ENCODE assay signal across 15 cellular contexts in the genomic region with DNA sequence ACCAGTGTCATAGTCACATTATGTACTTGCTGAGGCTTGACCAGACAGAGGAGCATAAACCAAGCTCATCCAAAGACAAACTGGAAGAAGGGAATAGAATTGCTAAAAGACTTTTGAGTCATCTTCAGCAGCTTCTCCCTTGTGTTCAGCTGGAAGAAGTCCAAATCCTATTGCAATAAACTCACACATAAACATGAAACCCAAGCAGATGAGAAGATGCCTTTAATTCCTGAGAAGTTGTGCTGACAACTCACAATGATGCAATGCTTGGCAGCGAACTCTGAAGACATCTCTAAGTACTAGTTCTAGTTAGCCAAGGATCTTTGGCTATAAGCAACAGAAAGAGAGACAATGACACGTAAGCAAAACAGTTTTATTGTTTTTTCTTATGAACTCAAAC.
DNase-seq lines count a peak whose midpoint lies in the region; ATAC-seq and TF ChIP-seq lines count a peak whose summit lies in the region.
"Had no signal": no experiment of that assay in that cellular context is flagged by ENCODE, and none has a peak within 500 bp of the region (broad histone marks: within the 10 kb centered on the region; RNA-seq: fewer than 3 reads in every experiment).

No MANE protein-coding gene starts in this region.

- H3K36me3 ChIP-seq in CD8-positive, alpha-beta T cell (ENCODE audit: insufficient read depth, low read length) = no peaks in the 10 kb centered on the region

- POLR2A ChIA-PET in CD8-positive, alpha-beta T cell (lab: Charles Lee) = no interaction called here

- H3K4me1 Mint-ChIP-seq in osteocyte (ENCODE audit: unreplicated experiment) = no peaks in the 10 kb centered on the region
- no peaks in the 10 kb centered on the region for H3K4me1 Mint-ChIP-seq in CD8-positive, alpha-beta T cell (ENCODE audit: low read depth)
- H3K4me1 Mint-ChIP-seq: brain; CD4-positive, CD25-positive, alpha-beta regulatory T cell; endodermal cell had no signal

- no peak overlapping the region for H3K4me3 ChIP-seq in CD8-positive, alpha-beta T cell (ENCODE audit: low read depth, low read length)

- ATAC-seq in omental fat pad (ENCODE audit: low FRiP score) = peak; percentile 54
- no peak for ATAC-seq in CD8-positive, alpha-beta T cell
- ATAC-seq: right cardiac atrium had no signal

- no peaks in the 10 kb centered on the region for H3K4me1 ChIP-seq in CD8-positive, alpha-beta T cell (ENCODE audit: insufficient read depth, low read length)

- H3K4me3 Mint-ChIP-seq in osteocyte (ENCODE audit: unreplicated experiment) = no peak overlapping the region
- no peak overlapping the region for H3K4me3 Mint-ChIP-seq in CD8-positive, alpha-beta T cell
- H3K4me3 Mint-ChIP-seq: activated T-helper 1 cell treated with anti-CD3 and anti-CD28 coated beads, Interleukin-12 subunit alpha, Interleukin-12 subunit beta, Interleukin-2, Interleukin-4 antibody, amounts not matched to agents 30 ng/mL and 10 ng/mL and 1 ng/mL, durations not matched to agents 14 hours and 24 hours and 36 hours; brain; CD4-positive, CD25-positive, alpha-beta regulatory T cell; endodermal cell; stimulated activated naive CD8-positive, alpha-beta T cell treated with anti-CD3 and anti-CD28 coated beads, Interleukin-15, Interleukin-2, amounts not matched to agents 100 ng/mL and 50 ng/mL, for 24 hours had no signal

- no peaks in the 10 kb centered on the region for H3K36me3 Mint-ChIP-seq in osteocyte (ENCODE audit: unreplicated experiment)
- no peaks in the 10 kb centered on the region for H3K36me3 Mint-ChIP-seq in CD8-positive, alpha-beta T cell
- H3K36me3 Mint-ChIP-seq: brain; CD4-positive, CD25-positive, alpha-beta regulatory T cell had no signal

- H3K27ac ChIP-seq in CD8-positive, alpha-beta T cell (ENCODE audit: low read depth, low read length) = no peak overlapping the region

- H3K27me3 Mint-ChIP-seq in osteocyte (ENCODE audit: unreplicated experiment) = no peaks in the 10 kb centered on the region
- no peaks in the 10 kb centered on the region for H3K27me3 Mint-ChIP-seq in CD8-positive, alpha-beta T cell (ENCODE audit: low read depth)
- H3K27me3 Mint-ChIP-seq: CD4-positive, CD25-positive, alpha-beta regulatory T cell; stimulated activated naive CD8-positive, alpha-beta T cell treated with anti-CD3 and anti-CD28 coated beads, Interleukin-15, Interleukin-2, amounts not matched to agents 100 ng/mL and 50 ng/mL, for 24 hours had no signal

- CTCF ChIA-PET in CD8-positive, alpha-beta T cell (lab: Charles Lee) = no interaction called here

- no peak overlapping the region for H3K27ac Mint-ChIP-seq in osteocyte (ENCODE audit: unreplicated experiment)
- H3K27ac Mint-ChIP-seq in CD8-positive, alpha-beta T cell = no peak overlapping the region
- H3K27ac Mint-ChIP-seq: activated T-helper 1 cell treated with anti-CD3 and anti-CD28 coated beads, Interleukin-12 subunit alpha, Interleukin-12 subunit beta, Interleukin-2, Interleukin-4 antibody, amounts not matched to agents 30 ng/mL and 10 ng/mL and 1 ng/mL, durations not matched to agents 14 hours and 24 hours and 36 hours; brain; CD4-positive, CD25-positive, alpha-beta regulatory T cell; endodermal cell; stimulated activated naive CD8-positive, alpha-beta T cell treated with anti-CD3 and anti-CD28 coated beads, Interleukin-15, Interleukin-2, amounts not matched to agents 100 ng/mL and 50 ng/mL, for 24 hours had no signal

- intact Hi-C loops in CD8-positive, alpha-beta T cell (cut with DNase I, micrococcal nuclease) = no loop called here

- no peaks in the 10 kb centered on the region for H3K9me3 ChIP-seq in CD8-positive, alpha-beta T cell (ENCODE audit: low read length)

- DNase-seq in AG20443 (ENCODE audit: low spot score) (peak; percentile 40), NCI-H460 (ENCODE audit: extremely low read depth, low read depth) (peak; percentile 75), fibroblast of gingiva (ENCODE audit: low read depth) (peak; percentile 94), omental fat pad (ENCODE audit: low spot score) (peak; percentile 26), osteocyte (ENCODE audit: extremely low spot score, unreplicated experiment) (no peak), NCI-H82 (lab: John Stamatoyannopoulos, UW) (no peak), iPS-NIHi7 (ENCODE audit: extremely low spot score) (no peak)
- no peak for DNase-seq in CD8-positive, alpha-beta T cell
- DNase-seq: activated CD4-positive, alpha-beta T cell treated with anti-CD3 and anti-CD28 coated beads for 48 hours; CD4-positive, CD25-positive, alpha-beta regulatory T cell; endodermal cell had no signal

- H3K9me3 Mint-ChIP-seq in osteocyte (ENCODE audit: unreplicated experiment) = no peaks in the 10 kb centered on the region
- H3K9me3 Mint-ChIP-seq in CD8-positive, alpha-beta T cell = peaks cover 20% of the 10 kb centered on the region
- H3K9me3 Mint-ChIP-seq: activated T-helper 1 cell treated with anti-CD3 and anti-CD28 coated beads, Interleukin-12 subunit alpha, Interleukin-12 subunit beta, Interleukin-2, Interleukin-4 antibody, amounts not matched to agents 30 ng/mL and 10 ng/mL and 1 ng/mL, durations not matched to agents 14 hours and 24 hours and 36 hours; endodermal cell had no signal

- H3K27me3 ChIP-seq in CD8-positive, alpha-beta T cell (ENCODE audit: insufficient read depth, low read length) = no peaks in the 10 kb centered on the region

- TF ChIP-seq CTCF in omental fat pad (IDR thresholded peaks at IDR 0.05) (no peak), osteocyte (IDR thresholded peaks at IDR 0.05) (no peak)
- TF ChIP-seq CTCF in CD8-positive, alpha-beta T cell (IDR thresholded peaks at IDR 0.05) = no peak

Comparison
In these comparisons a context has a peak if more than half of its experiments do, and no peak if none do; other contexts are left out.
1. DNase-seq: peak in AG20443 (single experiment), NCI-H460 (single experiment), fibroblast of gingiva (single experiment) and omental fat pad (single experiment); none in osteocyte (single experiment), NCI-H82 (single experiment), CD8-positive, alpha-beta T cell (0 of 7) and iPS-NIHi7 (single experiment).